Comparison of ENCODE assay signal across 12 cellular contexts in genomic region chr17:39632153-39632941, GRCh38. TPM values are rescaled to one million over a fixed set of nuclear protein-coding genes. Genes with fewer than 3 reads are reported as not detected.
DNase-seq lines count a peak whose midpoint lies in the region; ATAC-seq and TF ChIP-seq lines count a peak whose summit lies in the region.
"Had no signal": no experiment of that assay in that cellular context is flagged by ENCODE, and none has a peak within 500 bp of the region (broad histone marks: within the 10 kb centered on the region; RNA-seq: fewer than 3 reads in every experiment).

No MANE protein-coding gene starts in this region.

- peaks cover 18 to 25% of the 10 kb centered on the region in 2 donors for H3K4me1 Mint-ChIP-seq in stimulated activated naive B cell treated with anti-CD40 and anti-IgM and Interleukin-4, amounts not matched to agents 10 μg/mL and 1 μg/mL and 100 μg/mL, for 72 hours

- CTCF ChIA-PET in HEK293T (lab: Yijun Ruan, JAX), result interaction anchor here (0.6 to 5.5 kb wide), 4 partner anchors 10 to 28 kb away, joined by 3 to 80 read pairs (median 6); no protein-coding TSS in a partner anchor

- POLR2A ChIA-PET in HEK293T (lab: Yijun Ruan, JAX), result interaction anchor here (1.3 kb wide), 1 partner anchor 13 kb away, joined by 3 read pairs; no protein-coding TSS in a partner anchor

- peak overlapping the region; percentile 42 for H3K27ac Mint-ChIP-seq in stimulated activated naive B cell treated with anti-CD40 and anti-IgM and Interleukin-4, amounts not matched to agents 10 μg/mL and 1 μg/mL and 100 μg/mL, for 72 hours
- H3K27ac Mint-ChIP-seq: activated naive CD4-positive, alpha-beta T cell treated with anti-CD3 and anti-CD28 coated beads, Interleukin-2, amount 50 U/mL, for 24 hours had no signal

- peaks cover 22 to 24% of the 10 kb centered on the region in 2 donors for H3K27me3 Mint-ChIP-seq in stimulated activated naive B cell treated with anti-CD40 and anti-IgM and Interleukin-4, amounts not matched to agents 10 μg/mL and 1 μg/mL and 100 μg/mL, for 72 hours

- peaks cover under 1 to 54% of the 10 kb centered on the region in 2 donors for H3K4me1 ChIP-seq in left lung

- H3K36me3 Mint-ChIP-seq in stimulated activated naive B cell treated with anti-CD40 and anti-IgM and Interleukin-4, amounts not matched to agents 10 μg/mL and 1 μg/mL and 100 μg/mL, for 72 hours, result no peaks in the 10 kb centered on the region
- H3K36me3 Mint-ChIP-seq: activated naive CD4-positive, alpha-beta T cell treated with anti-CD3 and anti-CD28 coated beads, Interleukin-2, amount 50 U/mL, for 24 hours had no signal

- no peak overlapping the region for H3K4me3 Mint-ChIP-seq in stimulated activated naive B cell treated with anti-CD40 and anti-IgM and Interleukin-4, amounts not matched to agents 10 μg/mL and 1 μg/mL and 100 μg/mL, for 72 hours
- H3K4me3 Mint-ChIP-seq: activated naive CD4-positive, alpha-beta T cell treated with anti-CD3 and anti-CD28 coated beads, Interleukin-2, amount 50 U/mL, for 24 hours had no signal

- no peak overlapping the region for H3K27ac ChIP-seq in left lung

- DNase-seq in HEK293T (ENCODE audit: extremely low spot score), result no peak
- peak; percentile 37 for DNase-seq in NCI-H2196 treated with DMSO at 0.1 percent for 48 hours (lab: John Stamatoyannopoulos, UW; ENCODE audit: unreplicated experiment)
- DNase-seq in globus pallidus (ENCODE audit: low spot score), result peak; percentile 84
- no peak for DNase-seq in stimulated activated naive B cell treated with anti-CD40 and anti-IgM and Interleukin-4, amounts not matched to agents 10 μg/mL and 1 μg/mL and 100 μg/mL, for 72 hours
- DNase-seq in left lung, result no peak
- no peak for DNase-seq in NCI-H1694 (lab: John Stamatoyannopoulos, UW)
- DNase-seq: dermis blood vessel endothelial cell, DND-41, mesenchymal stem cell had no signal

- no peak overlapping the region for H3K4me3 ChIP-seq in left lung

- H3K36me3 ChIP-seq in left lung, result no peaks in the 10 kb centered on the region

- intact Hi-C loops in left lung (cut with DNase I), result loop anchor here in 1 of 2 donors (10.0 kb wide), 1 partner anchor 102 kb away; the partner anchor contains the start of genes GRB7 and MIEN1

- no peak for TF ChIP-seq CTCF in left lung (IDR thresholded peaks at IDR 0.05)

- no peaks in the 10 kb centered on the region for H3K9me3 ChIP-seq in left lung

- no peak for ATAC-seq in stimulated activated naive B cell treated with anti-CD40 and anti-IgM and Interleukin-4, amounts not matched to agents 10 μg/mL and 1 μg/mL and 100 μg/mL, for 72 hours (replicated peaks)
- ATAC-seq in left lung (no peak), GM19463 (IDR thresholded peaks at IDR 0.05; ENCODE audit: unreplicated experiment) (no peak)

- no peaks in the 10 kb centered on the region for H3K9me3 Mint-ChIP-seq in stimulated activated naive B cell treated with anti-CD40 and anti-IgM and Interleukin-4, amounts not matched to agents 10 μg/mL and 1 μg/mL and 100 μg/mL, for 72 hours
- H3K9me3 Mint-ChIP-seq: activated naive CD4-positive, alpha-beta T cell treated with anti-CD3 and anti-CD28 coated beads, Interleukin-2, amount 50 U/mL, for 24 hours had no signal

- peaks cover 6 to 34% of the 10 kb centered on the region in 2 donors for H3K27me3 ChIP-seq in left lung

TF ChIP-seq in HEK293T, 16 proteins besides CTCF, POLR2A, EP300 and RAD21:
- no peak for TF ChIP-seq ELF4 (IDR thresholded peaks at IDR 0.05)
- peak; percentile 37; the same call in 1 of the 2 replicates for TF ChIP-seq PKNOX1 (IDR thresholded peaks at IDR 0.05)

RNA-seq across cellular contexts. Expression of gene STARD3, which starts 4.6 kb away (rescaled TPM):
- 10 to 100 TPM; 57.2 to 66.1 TPM for total RNA-seq in left lung

RNA-seq across cellular contexts. Expression of gene PPP1R1B, which starts 5.6 kb away (rescaled TPM):
- 10 to 100 TPM; 10.6 to 29.7 TPM for total RNA-seq in left lung
- total RNA-seq: activated CD8-positive, alpha-beta memory T cell treated with anti-CD3 and anti-CD28 coated beads for 36 hours; dermis blood vessel endothelial cell had no signal

RNA-seq across cellular contexts. Expression of gene NEUROD2, which starts 24.6 kb away (rescaled TPM):
- total RNA-seq in left lung, result not detected
- total RNA-seq: activated CD8-positive, alpha-beta memory T cell treated with anti-CD3 and anti-CD28 coated beads for 36 hours; dermis blood vessel endothelial cell had no signal

RNA-seq across cellular contexts. Expression of gene TCAP, which starts 32.8 kb away (rescaled TPM):
- 1 to 10 TPM; 2.0 to 2.6 TPM for total RNA-seq in left lung

RNA-seq across cellular contexts. Expression of gene PNMT, which starts 35.9 kb away (rescaled TPM):
- under 1 TPM; 0.38 to 0.58 TPM for total RNA-seq in left lung

Comparison
In these comparisons a context has a peak if more than half of its experiments do, and no peak if none do; other contexts are left out.
1. DNase-seq: peak in NCI-H2196 treated with DMSO at 0.1 percent for 48 hours (single experiment) and globus pallidus (single experiment); none in HEK293T (single experiment), stimulated activated naive B cell treated with anti-CD40 and anti-IgM and Interleukin-4, amounts not matched to agents 10 μg/mL and 1 μg/mL and 100 μg/mL, for 72 hours (single experiment), left lung (0 of 2) and NCI-H1694 (single experiment).